29 cellular contexts compared by ENCODE assay signal in genomic region chr4:182895791-182896292, GRCh38. TPM values are rescaled to one million over a fixed set of nuclear protein-coding genes. Genes with fewer than 3 reads are reported as not detected.
DNase-seq lines count a peak whose midpoint lies in the region; ATAC-seq, FAIRE-seq and TF ChIP-seq lines count a peak whose summit lies in the region.
"Had no signal": no experiment of that assay in that cellular context is flagged by ENCODE, and none has a peak within 500 bp of the region (broad histone marks: within the 10 kb centered on the region; RNA-seq: fewer than 3 reads in every experiment).

No MANE protein-coding gene starts in this region.

- peak; percentile 57 for DNase-seq in COLO668 (lab: John Stamatoyannopoulos, UW; ENCODE audit: unreplicated experiment)
- DNase-seq in HuH-7 (ENCODE audit: low spot score): peak; percentile 27
- no peak for DNase-seq in left lung
- peak in 4 of 6 donors; percentile 44 to 73 (median 64) for DNase-seq in pancreas
- DNase-seq in kidney glomerular epithelial cell (lab: John Stamatoyannopoulos, UW): no peak
- no peak for DNase-seq in DMS79 (lab: John Stamatoyannopoulos, UW)
- no peak for DNase-seq in cerebellar nuclear complex (lab: John Stamatoyannopoulos, UW)
- DNase-seq: ACHN; activated naive CD8-positive, alpha-beta T cell treated with anti-CD3 and anti-CD28 coated beads, Interleukin-2, amount 50 U/mL, for 24 hours; activated T-cell treated with anti-CD3 and anti-CD28 coated beads, Interleukin-2, amount 50 U/mL, for 1 hour; BE2C; CD8-positive, alpha-beta memory T cell; central memory CD4-positive, alpha-beta T cell; endodermal cell; glutamatergic neuron; HCEC 1CT; Kasumi-1; NCI-H1417 treated with DMSO at 0.1 percent for 48 hours; NCI-H345; SJCRH30; small intestine; stimulated activated naive CD4-positive, alpha-beta T cell treated with Interleukin-2 at 50 U/mL for 16 hours; SW 1271; testis had no signal

- no peaks in the 10 kb centered on the region for H3K9me3 ChIP-seq in left lung
- H3K9me3 ChIP-seq in pancreas: no peaks in the 10 kb centered on the region
- H3K9me3 ChIP-seq: BE2C, SJCRH30, testis had no signal

- H3K36me3 ChIP-seq in left lung: peaks cover 0 to 69% of the 10 kb centered on the region in 2 donors
- peaks cover 0 to 28% (median 7%) of the 10 kb centered on the region in 3 donors for H3K36me3 ChIP-seq in pancreas

- H3K27me3 ChIP-seq in left lung (no peaks in the 10 kb centered on the region), pancreas (no peaks in the 10 kb centered on the region)
- H3K27me3 ChIP-seq: BE2C, SJCRH30, testis had no signal

- H3K27ac ChIP-seq in left lung (no peak overlapping the region), pancreas (peak overlapping the region in 2 of 4 donors; percentile 7 to 19)
- H3K27ac ChIP-seq: parathyroid adenoma, SJCRH30, testis had no signal

- H3K4me1 ChIP-seq in left lung: no peaks in the 10 kb centered on the region
- peaks cover 22 to 28% (median 25%) of the 10 kb centered on the region in 3 donors for H3K4me1 ChIP-seq in pancreas
- H3K4me1 ChIP-seq: BE2C, parathyroid adenoma, SJCRH30, testis had no signal

- peak; percentile 56 for ATAC-seq in left lung
- ATAC-seq in pancreas: peak; percentile 89 to 94 (median 92)
- ATAC-seq: activated naive CD8-positive, alpha-beta T cell treated with anti-CD3 and anti-CD28 coated beads, Interleukin-2, amount 50 U/mL, for 24 hours; esophagus mucosa had no signal

- H3K4me3 ChIP-seq in left lung (no peak overlapping the region), pancreas (no peak overlapping the region)
- H3K4me3 ChIP-seq: lung, SJCRH30, testis had no signal

- TF ChIP-seq CTCF in left lung (IDR thresholded peaks at IDR 0.05): no peak
- no peak for TF ChIP-seq CTCF in pancreas (IDR thresholded peaks at IDR 0.05)

- WGBS in pancreas, 2 donors: 29 to 31% methylated on average over 12 of the region's 12 CpGs

- intact Hi-C loops in left lung (cut with DNase I) (no loop called here), pancreas (cut with DNase I) (no loop called here)

- FAIRE-seq in pancreas (lab: Jason Lieb, UNC): no peak
- FAIRE-seq: G401.6, islet of Langerhans, small intestine had no signal

RNA-seq across cellular contexts. Expression of gene DCTD, which starts 21.3 kb away (rescaled TPM):
- total RNA-seq in left lung (10 to 100 TPM; 83.4 to 96.9 TPM), pancreas (10 to 100 TPM; 42.0 to 65.2 (median 48.8) TPM)
- 10 to 100 TPM; 28.0 to 41.6 TPM for polyA plus RNA-seq in pancreas

Comparison
In these comparisons a context has a peak if more than half of its experiments do, and no peak if none do; other contexts are left out.
1. DNase-seq: peak in COLO668 (single experiment), HuH-7 (single experiment) and pancreas (4 of 6); none in left lung (0 of 2), kidney glomerular epithelial cell (single experiment), DMS79 (single experiment) and cerebellar nuclear complex (0 of 2).